Comparison of ENCODE assay signal across 8 cellular contexts in the genomic region with DNA sequence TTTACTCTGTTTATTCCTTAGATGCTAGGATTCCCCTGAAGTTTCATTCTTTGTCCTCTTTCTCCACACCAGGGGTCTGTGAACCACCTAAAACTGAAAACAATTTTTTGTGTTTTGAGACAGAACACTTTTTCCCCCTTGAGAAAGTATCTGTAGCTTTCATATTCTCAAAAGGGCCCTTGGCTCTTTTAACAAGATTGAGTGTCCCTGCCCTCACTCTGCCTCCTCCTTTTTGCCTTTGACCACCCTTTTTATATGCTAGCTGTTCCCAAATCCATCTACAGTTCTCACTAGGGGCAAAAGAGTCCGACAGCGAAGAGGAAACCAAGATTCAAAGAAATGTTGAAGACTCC. TPM values are rescaled to one million over a fixed set of nuclear protein-coding genes. Genes with fewer than 3 reads are reported as not detected.
DNase-seq lines count a peak whose midpoint lies in the region; ATAC-seq, FAIRE-seq and TF ChIP-seq lines count a peak whose summit lies in the region.

No MANE protein-coding gene starts in this region.

- no peak for TF ChIP-seq EP300 in A549 (IDR thresholded peaks at IDR 0.05)

- no peak for DNase-seq in A549 (ENCODE audit: low read depth in 1 of 2, low spot score in 1 of 2)
- no peak for DNase-seq in caudate nucleus (lab: John Stamatoyannopoulos, UW)
- no peak for DNase-seq in erythroblast (lab: John Stamatoyannopoulos, UW)
- DNase-seq in islet precursor cell = no peak
- DNase-seq in NCI-H1417 (lab: John Stamatoyannopoulos, UW) = no peak
- no peak for DNase-seq in NCI-H1436 treated with DMSO at 0.1 percent for 48 hours (lab: John Stamatoyannopoulos, UW)

- no peak for TF ChIP-seq CTCF in A549 (IDR thresholded peaks at IDR 0.05)

- H3K4me2 ChIP-seq in A549 = peak overlapping the region; percentile 87

- ATAC-seq in A549 = no peak

- CTCF ChIA-PET in A549 (lab: Yijun Ruan, JAX) = interaction anchor here (0.6 to 4.2 kb wide), 6 partner anchors 10 to 267 kb away, joined by 3 to 18 read pairs (median 6); no protein-coding TSS in a partner anchor

- H3K4me1 ChIP-seq in A549 = peaks cover 22% of the 10 kb centered on the region
- peaks cover 29% of the 10 kb centered on the region for H3K4me1 ChIP-seq in HUES48 (ENCODE audit: control insufficient read depth, insufficient read depth, low read length)
- H3K4me1 ChIP-seq in mucosa of stomach (ENCODE audit: control insufficient read depth, insufficient read depth, low read length) = peaks cover 14% of the 10 kb centered on the region

- peaks cover 11% of the 10 kb centered on the region; the same call in 2 of the 3 replicates for H3K9me3 ChIP-seq in A549
- H3K9me3 ChIP-seq in HUES48 (ENCODE audit: control insufficient read depth, insufficient read depth, low read length) = no peaks in the 10 kb centered on the region
- H3K9me3 ChIP-seq in mucosa of stomach (ENCODE audit: control insufficient read depth, low read length) = no peaks in the 10 kb centered on the region

- POLR2A ChIA-PET in A549 (lab: Yijun Ruan, JAX) = interaction anchor here (0.6 to 2.6 kb wide), 11 partner anchors 8 to 248 kb away, joined by 3 to 37 read pairs (median 5); partner anchors contain the start of gene TMEM17

- TF ChIP-seq POLR2A in A549 (IDR thresholded peaks at IDR 0.05; ENCODE audit: low read length) (no peak), erythroblast (IDR thresholded peaks at IDR 0.05; ENCODE audit: low read length) (no peak)

- H3K27me3 ChIP-seq in HUES48 (ENCODE audit: control insufficient read depth, insufficient read depth, low read length) (no peaks in the 10 kb centered on the region), mucosa of stomach (ENCODE audit: control insufficient read depth, insufficient read depth, low read length) (no peaks in the 10 kb centered on the region)

- TF ChIP-seq RAD21 in A549 (conservative IDR thresholded peaks at IDR 0.05 in 1 of 2, IDR thresholded peaks at IDR 0.05 in 1 of 2) = no peak

- H3K4me3 ChIP-seq in A549 (peak overlapping the region; percentile 52), HUES48 (ENCODE audit: low read depth, low read length) (peak overlapping the region; percentile 73), mucosa of stomach (ENCODE audit: low read length) (peak overlapping the region; percentile 95)

- peak overlapping the region; percentile 86 for H3K27ac ChIP-seq in A549
- peak overlapping the region; percentile 76 for H3K27ac ChIP-seq in HUES48 (ENCODE audit: low read depth, low read length)
- peak overlapping the region; percentile 68 for H3K27ac ChIP-seq in caudate nucleus (ENCODE audit: low read depth, low read length)

- H3K36me3 ChIP-seq in HUES48 (ENCODE audit: control insufficient read depth, insufficient read depth, low read length) (peaks cover 13% of the 10 kb centered on the region), mucosa of stomach (ENCODE audit: control insufficient read depth, insufficient read depth, low read length) (no peaks in the 10 kb centered on the region)

- no peak for FAIRE-seq in A549 (lab: Jason Lieb, UNC)

- 9% methylated on average over 2 of the region's 2 CpGs for WGBS in A549 (ENCODE audit: missing lambda C conversion rate)

- H3K9ac ChIP-seq in HUES48 (ENCODE audit: low read depth, low read length) (0 out of 2 replicates have a peak overlapping the region, but pooled peaks have one; percentile 39), mucosa of stomach (ENCODE audit: low read length) (peak overlapping the region; percentile 84)

TF ChIP-seq in A549, 52 proteins besides CTCF, POLR2A, EP300 and RAD21:
- no peak for TF ChIP-seq ZC3H11A (IDR thresholded peaks at IDR 0.05)
- TF ChIP-seq BHLHE40 (IDR thresholded peaks at IDR 0.05; ENCODE audit: low read depth, low read length) = no peak
- no peak for TF ChIP-seq USF2 (IDR thresholded peaks at IDR 0.05)
- no peak for TF ChIP-seq CHD4 (IDR thresholded peaks at IDR 0.05; ENCODE audit: borderline replicate concordance)
- TF ChIP-seq ZNF302 (CRISPR knock-in tag; IDR thresholded peaks at IDR 0.05) = no peak
- no peak for TF ChIP-seq HOXB13 (CRISPR knock-in tag; IDR thresholded peaks at IDR 0.05; ENCODE audit: low read depth)
- no peak for TF ChIP-seq MAFK (IDR thresholded peaks at IDR 0.05; ENCODE audit: partially characterized antibody)
- TF ChIP-seq, protein P1, sequence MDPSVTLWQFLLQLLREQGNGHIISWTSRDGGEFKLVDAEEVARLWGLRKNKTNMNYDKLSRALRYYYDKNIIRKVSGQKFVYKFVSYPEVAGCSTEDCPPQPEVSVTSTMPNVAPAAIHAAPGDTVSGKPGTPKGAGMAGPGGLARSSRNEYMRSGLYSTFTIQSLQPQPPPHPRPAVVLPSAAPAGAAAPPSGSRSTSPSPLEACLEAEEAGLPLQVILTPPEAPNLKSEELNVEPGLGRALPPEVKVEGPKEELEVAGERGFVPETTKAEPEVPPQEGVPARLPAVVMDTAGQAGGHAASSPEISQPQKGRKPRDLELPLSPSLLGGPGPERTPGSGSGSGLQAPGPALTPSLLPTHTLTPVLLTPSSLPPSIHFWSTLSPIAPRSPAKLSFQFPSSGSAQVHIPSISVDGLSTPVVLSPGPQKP (IDR thresholded peaks at IDR 0.05; ENCODE audit: low read depth, low read length) = no peak
- no peak for TF ChIP-seq SREBF2 (IDR thresholded peaks at IDR 0.05)
- no peak for TF ChIP-seq NR3C1 (IDR thresholded peaks at IDR 0.05)
- no peak for TF ChIP-seq RARB (CRISPR knock-in tag; IDR thresholded peaks at IDR 0.05)
- no peak for TF ChIP-seq JUN (IDR thresholded peaks at IDR 0.05)
- no peak for TF ChIP-seq CEBPB (IDR thresholded peaks at IDR 0.05)
- TF ChIP-seq CBX8 (IDR thresholded peaks at IDR 0.05) = no peak
- TF ChIP-seq ZSCAN20 (CRISPR knock-in tag; IDR thresholded peaks at IDR 0.05) = no peak

RNA-seq across cellular contexts. Expression of gene EHBP1, which starts 0.9 kb away (rescaled TPM):
- polyA plus RNA-seq in A549 (2011; rRNA removed) (145 and 204 TPM in 2 replicates), A549 (2017; fragmentation: RNase III; extraction: RNeasy Plus Mini Kit Qiagen cat#74134 plus additional on column Dnase treatment) (62.4 to 76.9 TPM (median 65.7 TPM) in 3 replicates)
- 27.9 and 34.9 TPM in 2 replicates for polyA plus RNA-seq in A549 (2012; cell fraction: cytosol; rRNA removed)
- polyA plus RNA-seq in A549 (2012; cell fraction: nucleus; rRNA removed) = 23.7 and 39.5 TPM in 2 replicates
- 153 and 167 TPM in 2 replicates for polyA minus RNA-seq in A549 (2011; rRNA and poly(A)+ RNA removed)
